9 cellular contexts compared by ENCODE assay signal in the genomic region with DNA sequence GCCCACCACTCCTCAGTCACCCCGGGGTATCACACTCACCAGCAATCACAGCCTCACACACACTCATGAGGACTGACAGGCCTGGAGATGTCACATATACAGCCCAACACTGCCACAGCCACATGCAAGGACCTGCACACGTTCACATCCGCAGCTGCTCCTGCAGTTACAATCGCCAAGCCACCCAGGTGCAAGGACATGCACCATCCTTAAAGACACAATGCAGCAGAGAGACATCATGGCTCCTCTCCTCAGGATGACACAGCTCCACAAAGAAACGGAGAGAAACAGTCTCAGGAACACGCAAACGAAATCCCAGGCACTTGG. TPM values are rescaled to one million over a fixed set of nuclear protein-coding genes. Genes with fewer than 3 reads are reported as not detected.
DNase-seq lines count a peak whose midpoint lies in the region; ATAC-seq, FAIRE-seq and TF ChIP-seq lines count a peak whose summit lies in the region.
"Had no signal": no experiment of that assay in that cellular context is flagged by ENCODE, and none has a peak within 500 bp of the region (broad histone marks: within the 10 kb centered on the region; RNA-seq: fewer than 3 reads in every experiment).

No MANE protein-coding gene starts in this region.

- peak overlapping the region; percentile 74 for H3K4me3 Mint-ChIP-seq in MCF 10A (ENCODE audit: unreplicated experiment)

- no peak overlapping the region for H3K27ac Mint-ChIP-seq in MCF 10A (ENCODE audit: low read depth, unreplicated experiment)

- no peaks in the 10 kb centered on the region for H3K36me3 ChIP-seq in breast epithelium
- no peaks in the 10 kb centered on the region for H3K36me3 ChIP-seq in iPS-18a (ENCODE audit: control insufficient read depth, low read depth, low read length)
- no peaks in the 10 kb centered on the region for H3K36me3 ChIP-seq in thyroid gland
- no peaks in the 10 kb centered on the region for H3K36me3 ChIP-seq in esophagus squamous epithelium

- CTCF ChIA-PET in MCF 10A (lab: Yijun Ruan, JAX) = interaction anchor here (0.5 to 1.4 kb wide), 6 partner anchors 9 to 1191 kb away, joined by 3 to 6 read pairs (median 3); a partner anchor contains a TSS

- peaks cover 8% of the 10 kb centered on the region for H3K9me3 Mint-ChIP-seq in MCF 10A (ENCODE audit: unreplicated experiment)

- intact Hi-C loops in MCF 10A (cut with micrococcal nuclease) (no loop called here), breast epithelium (cut with DNase I; ENCODE audit: low total_unique reads) (no loop called here), thyroid gland (cut with DNase I) (no loop called here), esophagus squamous epithelium (cut with DNase I) (no loop called here)

- no peaks in the 10 kb centered on the region for H3K36me3 Mint-ChIP-seq in MCF 10A (ENCODE audit: insufficient read depth, unreplicated experiment)

- peaks cover 0 to 43% of the 10 kb centered on the region in 2 donors for H3K27me3 ChIP-seq in breast epithelium
- peaks cover 70% of the 10 kb centered on the region for H3K27me3 ChIP-seq in iPS-18a (ENCODE audit: control insufficient read depth, insufficient read depth, low read length)
- no peaks in the 10 kb centered on the region for H3K27me3 ChIP-seq in thyroid gland
- peaks cover 0 to 64% (median 5%) of the 10 kb centered on the region in 4 donors for H3K27me3 ChIP-seq in esophagus squamous epithelium

- POLR2A ChIA-PET in MCF 10A (lab: Yijun Ruan, JAX) = interaction anchor here (0.6 to 1.4 kb wide), 3 partner anchors 32 to 202 kb away, joined by 4 read pairs; a partner anchor contains a TSS

- H3K4me1 ChIP-seq in breast epithelium = no peaks in the 10 kb centered on the region
- no peaks in the 10 kb centered on the region for H3K4me1 ChIP-seq in iPS-18a (ENCODE audit: control insufficient read depth, low read depth, low read length)
- H3K4me1 ChIP-seq in thyroid gland = peaks cover 0 to 5% of the 10 kb centered on the region in 2 donors
- H3K4me1 ChIP-seq in esophagus squamous epithelium = peaks cover 0 to 22% (median 3%) of the 10 kb centered on the region in 3 donors

- H3K27me3 Mint-ChIP-seq in MCF 10A (ENCODE audit: insufficient read depth, unreplicated experiment) = no peaks in the 10 kb centered on the region

- DNase-seq in MCF 10A (ENCODE audit: unreplicated experiment) (no peak), breast epithelium (ENCODE audit: low spot score in 2 of 2) (no peak), SW480 (ENCODE audit: low spot score) (peak; percentile 11), urothelium cell line (ENCODE audit: low spot score) (peak; percentile 11), thyroid gland (no peak), esophagus squamous epithelium (lab: John Stamatoyannopoulos, UW) (no peak)

- WGBS in thyroid gland, 2 donors = 20 to 40% methylated on average over 1 of the region's 7 CpGs
- 14 to 23% methylated on average over 1 to 6 of the region's 7 CpGs for WGBS in esophagus squamous epithelium, 2 donors

- H3K9ac ChIP-seq in iPS-18a (ENCODE audit: low read length) = no peak overlapping the region

- H3K9me3 ChIP-seq in breast epithelium (no peaks in the 10 kb centered on the region), iPS-18a (ENCODE audit: control insufficient read depth, low read depth, low read length) (no peaks in the 10 kb centered on the region), thyroid gland (no peaks in the 10 kb centered on the region), esophagus squamous epithelium (no peaks in the 10 kb centered on the region)

- TF ChIP-seq CTCF in MCF 10A (IDR thresholded peaks at IDR 0.05; ENCODE audit: unreplicated experiment) = no peak
- TF ChIP-seq CTCF in breast epithelium (IDR thresholded peaks at IDR 0.05) = no peak
- no peak for TF ChIP-seq CTCF in thyroid gland (IDR thresholded peaks at IDR 0.05)
- no peak for TF ChIP-seq CTCF in esophagus squamous epithelium (IDR thresholded peaks at IDR 0.05)

- H3K4me3 ChIP-seq in breast epithelium (peak overlapping the region in 1 of 3 donors; percentile 60), iPS-18a (ENCODE audit: low read length) (peak overlapping the region; percentile 52), thyroid gland (replicated peaks in 1 of 3) (no peak overlapping the region), esophagus squamous epithelium (no peak overlapping the region)

- H3K27ac ChIP-seq in breast epithelium (no peak overlapping the region), iPS-18a (ENCODE audit: low read length) (no peak overlapping the region), thyroid gland (no peak overlapping the region), esophagus squamous epithelium (no peak overlapping the region)

- TF ChIP-seq POLR2A in breast epithelium (IDR thresholded peaks at IDR 0.05) = no peak
- TF ChIP-seq POLR2A in thyroid gland (IDR thresholded peaks at IDR 0.05) = no peak
- TF ChIP-seq POLR2A in esophagus squamous epithelium (IDR thresholded peaks at IDR 0.05) = no peak

- FAIRE-seq in urothelium cell line (lab: Jason Lieb, UNC) = no peak

- ATAC-seq in HG03097 (IDR thresholded peaks at IDR 0.05; ENCODE audit: low FRiP score, unreplicated experiment) = no peak

- H3K4me1 Mint-ChIP-seq in MCF 10A (ENCODE audit: insufficient read depth, unreplicated experiment) = peaks cover 8% of the 10 kb centered on the region

- no TSS peak for BruUV-seq in MCF 10A (replicated peaks; lab: Mats Ljungman, UMichigan)

RNA-seq across cellular contexts. Expression of a gene that starts 1.1 kb away (rescaled TPM):
- total RNA-seq in MCF 10A (2022) (5.0 and 6.3 TPM in 2 replicates), breast epithelium (1 to 10 TPM; 1.4 to 3.6 (median 2.2) TPM), thyroid gland (1 to 10 TPM; 1.5 to 4.0 (median 3.4) TPM), esophagus squamous epithelium (1 to 10 TPM in 2 of 4 donors, under 1 TPM in 1, not detected in 1; 0.44 to 2.3 (median 1.3) TPM)
- total RNA-seq: skeletal muscle tissue had no signal

RNA-seq across cellular contexts. Expression of a gene that starts 8.0 kb away (rescaled TPM):
- total RNA-seq in MCF 10A (2022) = 0.25 TPM in 1 of 2 replicates, not detected in the other
- total RNA-seq in breast epithelium = under 1 TPM in 1 of 3 donors, not detected in 2; 0.73 TPM
- total RNA-seq in thyroid gland = not detected
- total RNA-seq in esophagus squamous epithelium = not detected
- total RNA-seq: skeletal muscle tissue had no signal

RNA-seq across cellular contexts. Expression of a gene that starts 32.5 kb away (rescaled TPM):
- total RNA-seq in MCF 10A (2022) (45.1 and 53.2 TPM in 2 replicates), breast epithelium (10 to 100 TPM; 78.2 to 86.2 (median 84.3) TPM), thyroid gland (100 to 1,000 TPM in 1 of 4 donors, 10 to 100 TPM in 3; 80.4 to 124 (median 90.5) TPM), esophagus squamous epithelium (10 to 100 TPM; 39.9 to 54.9 (median 48.2) TPM)

RNA-seq across cellular contexts. Expression of a gene that starts 48.0 kb away (rescaled TPM):
- total RNA-seq in MCF 10A (2022) (not detected in 2 replicates), breast epithelium (not detected), thyroid gland (not detected), esophagus squamous epithelium (not detected)

Comparison
In these comparisons a context has a peak if more than half of its experiments do, and no peak if none do; other contexts are left out.
1. DNase-seq: peak in SW480 (single experiment) and urothelium cell line (single experiment); none in MCF 10A (single experiment), breast epithelium (0 of 2), thyroid gland (0 of 2) and esophagus squamous epithelium (single experiment).